Comparison of ENCODE assay signal across 18 cellular contexts in genomic region chr9:124511426-124511840, GRCh38. TPM values are rescaled to one million over a fixed set of nuclear protein-coding genes. Genes with fewer than 3 reads are reported as not detected.
A peak's percentile ranks its signal among the peaks of the same experiment; 100 is the strongest.
DNase-seq lines count a peak whose midpoint lies in the region; ATAC-seq, FAIRE-seq and TF ChIP-seq lines count a peak whose summit lies in the region.
"Had no signal": no experiment of that assay in that cellular context is flagged by ENCODE, and none has a peak within 500 bp of the region (broad histone marks: within the 10 kb centered on the region; RNA-seq: fewer than 3 reads in every experiment).

No MANE protein-coding gene starts in this region.

- BruUV-seq in HepG2 (replicated peaks; lab: Mats Ljungman, UMichigan) = no TSS peak

- TF ChIP-seq EP300 in HepG2 (IDR thresholded peaks at IDR 0.05; ENCODE audit: low read depth in 2 of 2, low read length in 2 of 2) = no peak
- TF ChIP-seq EP300 in HepG2 (CRISPR knock-in tag; IDR thresholded peaks at IDR 0.05; ENCODE audit: borderline replicate concordance) = no peak

- peak overlapping the region; percentile 85 for H3K27ac ChIP-seq in HepG2 (ENCODE audit: extremely low read length, insufficient read depth, low read length)
- H3K27ac ChIP-seq: upper lobe of right lung had no signal

- H3K36me3 Mint-ChIP-seq in WTC11 = no peaks in the 10 kb centered on the region
- H3K36me3 Mint-ChIP-seq: activated naive CD8-positive, alpha-beta T cell treated with anti-CD3 and anti-CD28 coated beads for 36 hours; stimulated activated naive B cell treated with anti-CD40 and anti-IgM and Interleukin-4, amounts not matched to agents 10 μg/mL and 1 μg/mL and 100 μg/mL, for 72 hours had no signal

- intact Hi-C loops in HepG2 (cut with micrococcal nuclease; ENCODE audit: unreplicated experiment) = no loop called here

- no peak overlapping the region for H2AFZ ChIP-seq in HepG2 (ENCODE audit: low read length)

- H3K4me1 Mint-ChIP-seq in WTC11 = peaks cover 18% of the 10 kb centered on the region

- peak; percentile 66 for ATAC-seq in WTC11
- ATAC-seq in HepG2 = peak; percentile 32
- no peak for ATAC-seq in GM21447 (IDR thresholded peaks at IDR 0.05; ENCODE audit: unreplicated experiment)
- no peak for ATAC-seq in HG03135 (IDR thresholded peaks at IDR 0.05; ENCODE audit: unreplicated experiment)
- ATAC-seq in GM21390 (IDR thresholded peaks at IDR 0.05; ENCODE audit: unreplicated experiment) = no peak
- ATAC-seq: stimulated activated naive B cell treated with anti-CD40 and anti-IgM and Interleukin-4, amounts not matched to agents 10 μg/mL and 1 μg/mL and 100 μg/mL, for 72 hours had no signal

- peak; percentile 61 for TF ChIP-seq RAD21 in HepG2 (CRISPR knock-in tag; IDR thresholded peaks at IDR 0.05)

- no peak overlapping the region for H3K27ac Mint-ChIP-seq in WTC11
- H3K27ac Mint-ChIP-seq: activated CD4-positive, alpha-beta T cell treated with anti-CD3 and anti-CD28 coated beads, Interleukin-2, amount 10 ng/mL, durations not matched to agents 24 days and 14 days; activated naive CD8-positive, alpha-beta T cell treated with anti-CD3 and anti-CD28 coated beads for 36 hours; stimulated activated naive B cell treated with anti-CD40 and anti-IgM and Interleukin-4, amounts not matched to agents 10 μg/mL and 1 μg/mL and 100 μg/mL, for 72 hours had no signal

- DNase-seq in AG09309 (ENCODE audit: low read depth) (no peak), HT-29 (ENCODE audit: low spot score) (peak; percentile 23), WTC11 (ENCODE audit: low spot score) (no peak), HepG2 (ENCODE audit: low spot score) (peak; percentile 52), NCI-H2029 (lab: John Stamatoyannopoulos, UW) (no peak)
- DNase-seq: activated CD4-positive, alpha-beta T cell treated with anti-CD3 and anti-CD28 coated beads, Interleukin-2, amount 10 ng/mL, durations not matched to agents 24 days and 14 days; activated naive CD8-positive, alpha-beta T cell treated with anti-CD3 and anti-CD28 coated beads for 36 hours; DMS153; foreskin melanocyte; MG63; NCI-H2081; NCI-H748 treated with DMSO at 0.1 percent for 48 hours; stimulated activated naive B cell treated with anti-CD40 and anti-IgM and Interleukin-4, amounts not matched to agents 10 μg/mL and 1 μg/mL and 100 μg/mL, for 72 hours; upper lobe of right lung had no signal

- peak overlapping the region; percentile 70 for H3K9ac ChIP-seq in HepG2 (ENCODE audit: insufficient read depth, low read depth, low read length)

- H3K4me1 ChIP-seq in HepG2 (ENCODE audit: insufficient read depth, low read length) = peaks cover 62% of the 10 kb centered on the region
- H3K4me1 ChIP-seq: upper lobe of right lung had no signal

- no peaks in the 10 kb centered on the region for H3K9me3 Mint-ChIP-seq in WTC11
- H3K9me3 Mint-ChIP-seq: activated CD4-positive, alpha-beta T cell treated with anti-CD3 and anti-CD28 coated beads, Interleukin-2, amount 10 ng/mL, durations not matched to agents 24 days and 14 days; activated naive CD8-positive, alpha-beta T cell treated with anti-CD3 and anti-CD28 coated beads for 36 hours; stimulated activated naive B cell treated with anti-CD40 and anti-IgM and Interleukin-4, amounts not matched to agents 10 μg/mL and 1 μg/mL and 100 μg/mL, for 72 hours had no signal

- H3K9me3 ChIP-seq in HepG2 (ENCODE audit: low read length) = no peaks in the 10 kb centered on the region
- H3K9me3 ChIP-seq: MG63, upper lobe of right lung had no signal

- in situ Hi-C loops in HepG2 (cut with HindIII; ENCODE audit: extremely low pct_ligation_motif_present, low pct_unique_long_range_greater_than_20kb) = no loop called here

- POLR2A ChIA-PET in WTC11 (lab: Charles Lee) = no interaction called here
- POLR2A ChIA-PET in HepG2 (lab: Yijun Ruan, JAX) = interaction anchor here (0.8 to 2.7 kb wide), 7 partner anchors 8 to 252 kb away, joined by 3 to 21 read pairs (median 6); no protein-coding TSS in a partner anchor

- CTCF ChIA-PET in WTC11 (lab: Charles Lee) = interaction anchor here (1.0 to 5.6 kb wide), 4 partner anchors 25 to 342 kb away, joined by 3 to 37 read pairs (median 10); partner anchors contain the start of gene WDR38
- CTCF ChIA-PET in HepG2 (lab: Yijun Ruan, JAX; ENCODE audit: low intra/inter-chr PET ratio, low total read pairs) = interaction anchor here (2.0 kb wide), 1 partner anchor 26 kb away, joined by 7 read pairs; no protein-coding TSS in a partner anchor

- no peaks in the 10 kb centered on the region for H3K27me3 ChIP-seq in HepG2 (ENCODE audit: control insufficient read depth in 1 of 2, insufficient read depth in 2 of 2, low read length in 2 of 2)
- H3K27me3 ChIP-seq: MG63, upper lobe of right lung had no signal

- no peaks in the 10 kb centered on the region for H3K36me3 ChIP-seq in HepG2 (replicated peaks in 1 of 2; ENCODE audit: control insufficient read depth in 1 of 2, insufficient read depth in 2 of 2, low read length in 2 of 2)
- H3K36me3 ChIP-seq: MG63, upper lobe of right lung had no signal

- 48% methylated on average over 5 of the region's 6 CpGs for WGBS in HepG2 (ENCODE audit: low lambda C conversion rate)

- H3K4me3 Mint-ChIP-seq in WTC11 = no peak overlapping the region
- H3K4me3 Mint-ChIP-seq: activated CD4-positive, alpha-beta T cell treated with anti-CD3 and anti-CD28 coated beads, Interleukin-2, amount 10 ng/mL, durations not matched to agents 24 days and 14 days; activated naive CD8-positive, alpha-beta T cell treated with anti-CD3 and anti-CD28 coated beads for 36 hours; stimulated activated naive B cell treated with anti-CD40 and anti-IgM and Interleukin-4, amounts not matched to agents 10 μg/mL and 1 μg/mL and 100 μg/mL, for 72 hours had no signal

- no peak overlapping the region for H3K4me3 ChIP-seq in AG09309 (ENCODE audit: control insufficient read depth, low read depth, low read length)
- H3K4me3 ChIP-seq in HepG2 (replicated peaks in 1 of 3; ENCODE audit: insufficient read depth in 1 of 3, low read depth in 2 of 3, low read length in 3 of 3) = peak overlapping the region in 1 of 3 experiments; percentile 51; a peak in 2 of 6 replicates
- H3K4me3 ChIP-seq: MG63, upper lobe of right lung had no signal

- no peaks in the 10 kb centered on the region for H4K20me1 ChIP-seq in HepG2 (ENCODE audit: insufficient read depth, low read length)

- TF ChIP-seq POLR2A in HepG2 (IDR thresholded peaks at IDR 0.05; ENCODE audit: insufficient read depth in 1 of 2, low read depth in 2 of 2, low read length in 2 of 2) = no peak

- peaks cover 5% of the 10 kb centered on the region for H3K27me3 Mint-ChIP-seq in WTC11 (ENCODE audit: low read depth)

- peak; percentile 71 for FAIRE-seq in HepG2 (lab: Jason Lieb, UNC)

- H3K79me2 ChIP-seq in HepG2 (ENCODE audit: insufficient read depth, low read length) = peaks cover 7% of the 10 kb centered on the region

- TF ChIP-seq CTCF in AG09309 (IDR thresholded peaks at IDR 0.05; ENCODE audit: control insufficient read depth, insufficient read depth, low read depth, low read length, missing control alignments) (peak; percentile 8), WTC11 (IDR thresholded peaks at IDR 0.05) (no peak), HepG2 (CRISPR knock-in tag; IDR thresholded peaks at IDR 0.05) (peak; percentile 60)

- peak overlapping the region; percentile 54 for H3K4me2 ChIP-seq in HepG2 (ENCODE audit: low read depth, low read length)

TF ChIP-seq in WTC11, 78 proteins besides CTCF, POLR2A, EP300 and RAD21 (continues in another document):
- TF ChIP-seq PREB (CRISPR knock-in tag; IDR thresholded peaks at IDR 0.05; ENCODE audit: borderline replicate concordance) = no peak

TF ChIP-seq in HepG2, 621 proteins besides CTCF, POLR2A, EP300 and RAD21 (continues in another document):
- TF ChIP-seq KLF11 (CRISPR knock-in tag; IDR thresholded peaks at IDR 0.05) (0 out of 2 replicates have a peak, but pooled peaks have one; percentile 19), ISL2 (CRISPR knock-in tag; IDR thresholded peaks at IDR 0.05) (no peak), ZNF605 (CRISPR knock-in tag; IDR thresholded peaks at IDR 0.05) (no peak)

RNA-seq across cellular contexts. Expression of gene NR5A1, which starts 4.2 kb away (rescaled TPM):
- total RNA-seq in HT-29 (2014; rRNA removed; shearing (Covaris generic)) = 0.16 and 0.28 TPM in 2 replicates
- total RNA-seq in WTC11 (2021) (0.39 to 0.77 TPM (median 0.60 TPM) in 3 replicates), HepG2 (2016; rRNA removed; fragmentation: Illumina TruSeq; extraction: Trizol) (38.8 and 44.7 TPM in 2 replicates)
- 7.2 and 7.8 TPM in 2 replicates for total RNA-seq in HepG2 (2016; cell fraction: cytosol; rRNA removed; fragmentation: Illumina TruSeq; extraction: Trizol; ENCODE audit: low read depth)
- 32.3 and 46.7 TPM in 2 replicates for total RNA-seq in HepG2 (2016; cell fraction: insoluble cytoplasmic fraction; rRNA removed; fragmentation: Illumina TruSeq; extraction: Trizol)
- 22.5 and 25.3 TPM in 2 replicates for total RNA-seq in HepG2 (2016; cell fraction: membrane; rRNA removed; fragmentation: Illumina TruSeq; extraction: Trizol)
- 26.4 and 32.4 TPM in 2 replicates for total RNA-seq in HepG2 (2016; cell fraction: nucleus; rRNA removed; fragmentation: Illumina TruSeq; extraction: Trizol)
- 28.9 and 43.2 TPM in 2 replicates for polyA plus RNA-seq in HepG2 (2011; rRNA removed)
- 25.4 and 37.8 TPM in 2 replicates for polyA plus RNA-seq in HepG2 (2011; cell fraction: cytosol; rRNA removed)
- polyA plus RNA-seq in HepG2 (2011; cell fraction: nucleus; rRNA removed) = 82.6 and 84.5 TPM in 2 replicates
- polyA plus RNA-seq in HepG2 (2012) = 22.4 and 32.6 TPM in 2 replicates
- 6.7 and 7.0 TPM in 2 replicates for polyA plus RNA-seq in HepG2 (2016; cell fraction: cytosol; fragmentation: Illumina TruSeq; extraction: Trizol; ENCODE audit: low read depth)
- 34.3 and 43.6 TPM in 2 replicates for polyA plus RNA-seq in HepG2 (2016; cell fraction: insoluble cytoplasmic fraction; fragmentation: Illumina TruSeq; extraction: Trizol; ENCODE audit: low read depth)
- polyA plus RNA-seq in HepG2 (2016; cell fraction: membrane; fragmentation: Illumina TruSeq; extraction: Trizol; ENCODE audit: low read depth) = 17.4 and 17.9 TPM in 2 replicates
- 59.8 and 63.0 TPM in 2 replicates for polyA plus RNA-seq in HepG2 (2016; cell fraction: nucleus; fragmentation: Illumina TruSeq; extraction: Trizol; ENCODE audit: insufficient read depth, low read depth)
- polyA minus RNA-seq in HepG2 (2011; rRNA and poly(A)+ RNA removed; ENCODE audit: low replicate concordance) = 75.6 TPM in 1 of 2 replicates, not detected in the other
- polyA minus RNA-seq in HepG2 (2011; cell fraction: cytosol; rRNA and poly(A)+ RNA removed) = 33.2 and 39.7 TPM in 2 replicates
- 18.8 and 21.6 TPM in 2 replicates for polyA minus RNA-seq in HepG2 (2011; cell fraction: nucleus; rRNA and poly(A)+ RNA removed)
- total RNA-seq: activated CD4-positive, alpha-beta T cell treated with anti-CD3 and anti-CD28 coated beads, Interleukin-2, amount 10 ng/mL, durations not matched to agents 24 days and 14 days; activated naive CD8-positive, alpha-beta T cell treated with anti-CD3 and anti-CD28 coated beads for 36 hours; T-helper 2 cell treated with Interferon-gamma antibody and Interleukin-4, amounts not matched to agents 100 ng/mL and 5 ng/mL, for 36 hours; upper lobe of right lung had no signal

Comparison
In these comparisons a context has a peak if more than half of its experiments do, and no peak if none do; other contexts are left out.
1. DNase-seq: peak in HT-29 (single experiment) and HepG2 (single experiment); none in AG09309 (single experiment), WTC11 (single experiment) and NCI-H2029 (single experiment).
2. ATAC-seq: peak in WTC11 (single experiment) and HepG2 (single experiment); none in GM21447 (single experiment), HG03135 (single experiment) and GM21390 (single experiment).